Comparison of ENCODE assay signal across 1 cellular context in the genomic region with DNA sequence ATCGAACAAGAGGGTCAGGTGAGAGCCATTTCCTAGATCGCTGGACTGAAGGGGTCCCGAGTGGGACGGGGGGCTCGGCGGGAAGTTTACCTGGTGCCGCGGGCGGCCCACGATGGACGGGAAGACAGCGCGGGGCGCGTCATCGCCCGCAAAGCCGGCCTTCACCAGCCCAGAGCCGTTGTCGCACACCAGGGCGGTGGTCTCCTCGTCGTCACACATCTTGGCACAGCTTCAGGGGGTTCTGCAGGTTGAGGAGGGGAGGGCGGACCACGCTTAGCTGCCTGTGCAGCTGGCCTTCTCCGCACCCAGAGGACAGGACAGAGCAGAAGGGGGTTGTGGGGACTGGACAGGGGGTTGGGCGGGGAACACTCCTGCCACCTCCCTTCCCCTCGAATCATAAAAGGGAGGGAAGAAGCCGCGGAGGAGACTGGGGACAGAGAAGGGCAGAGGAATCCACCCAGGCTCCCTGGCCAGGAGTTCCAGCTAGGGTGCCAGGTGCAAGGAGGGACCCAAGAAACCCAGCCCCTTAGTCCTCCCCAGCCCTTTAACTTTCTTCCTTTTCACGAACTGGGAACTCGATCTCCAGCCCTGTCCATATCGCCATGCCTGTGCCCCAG.
TF ChIP-seq lines count a peak whose summit lies in the region.

No MANE protein-coding gene starts in this region.

TF ChIP-seq in endothelial cell of umbilical vein, 7 proteins besides CTCF, POLR2A, EP300 and RAD21:
- TF ChIP-seq, protein P1, sequence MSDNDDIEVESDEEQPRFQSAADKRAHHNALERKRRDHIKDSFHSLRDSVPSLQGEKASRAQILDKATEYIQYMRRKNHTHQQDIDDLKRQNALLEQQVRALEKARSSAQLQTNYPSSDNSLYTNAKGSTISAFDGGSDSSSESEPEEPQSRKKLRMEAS (IDR thresholded peaks at IDR 0.05; ENCODE audit: insufficient read depth, insufficient read length): no peak
- TF ChIP-seq FOS (IDR thresholded peaks at IDR 0.05; ENCODE audit: borderline replicate concordance, insufficient read depth, low read length) (no peak), MYC (IDR thresholded peaks at IDR 0.05; ENCODE audit: low read depth, low read length) (no peak), POLR2AphosphoS5 (IDR thresholded peaks at IDR 0.05; ENCODE audit: insufficient read depth, low read depth, low read length) (no peak), EZH2 (IDR thresholded peaks at IDR 0.05; ENCODE audit: borderline replicate concordance, low read depth, low read length, severe bottlenecking) (peak; percentile 60), GATA2 (IDR thresholded peaks at IDR 0.05; ENCODE audit: insufficient read depth, insufficient read length, low read depth, low read length) (no peak)
